ENCODE assay signal across 21 cellular contexts in genomic region chr1:58844176-58844575, GRCh38.
DNase-seq lines count a peak whose midpoint lies in the region; ATAC-seq, FAIRE-seq and TF ChIP-seq lines count a peak whose summit lies in the region.
"Had no signal": no experiment of that assay in that cellular context is flagged by ENCODE, and none has a peak within 500 bp of the region (broad histone marks: within the 10 kb centered on the region; RNA-seq: fewer than 3 reads in every experiment).

No MANE protein-coding gene starts in this region.

- H3K9me3 ChIP-seq in pancreas: no peaks in the 10 kb centered on the region

- no peak overlapping the region for H3K4me3 ChIP-seq in choroid plexus epithelial cell (ENCODE audit: low read depth, low read length)
- H3K4me3 ChIP-seq in foreskin fibroblast (ENCODE audit: low read depth in 1 of 2, low read length in 2 of 2): no peak overlapping the region
- no peak overlapping the region for H3K4me3 ChIP-seq in pancreas

- H3K4me3 Mint-ChIP-seq in activated T-cell treated with anti-CD3 and anti-CD28 coated beads, Interleukin-2, amount 50 U/mL, for 4 hours: no peak overlapping the region
- H3K4me3 Mint-ChIP-seq: CD14-positive monocyte had no signal

- H3K27me3 ChIP-seq in pancreas: no peaks in the 10 kb centered on the region

- H3K4me1 Mint-ChIP-seq in activated T-cell treated with anti-CD3 and anti-CD28 coated beads, Interleukin-2, amount 50 U/mL, for 4 hours (ENCODE audit: low read depth): no peaks in the 10 kb centered on the region

- no peaks in the 10 kb centered on the region for H3K4me1 ChIP-seq in pancreas

- FAIRE-seq in pancreas (lab: Jason Lieb, UNC): no peak
- FAIRE-seq: G401.6, HepG2 had no signal

- ATAC-seq in GM18502 (IDR thresholded peaks at IDR 0.05; ENCODE audit: poor library complexity, unreplicated experiment) (no peak), pancreas (no peak)
- ATAC-seq in activated T-cell treated with anti-CD3 and anti-CD28 coated beads, Interleukin-2, amount 50 U/mL, for 4 hours: no peak
- ATAC-seq: HepG2 had no signal

- no peaks in the 10 kb centered on the region for H3K9me3 Mint-ChIP-seq in activated T-cell treated with anti-CD3 and anti-CD28 coated beads, Interleukin-2, amount 50 U/mL, for 4 hours
- H3K9me3 Mint-ChIP-seq: CD14-positive monocyte had no signal

- WGBS in pancreas, 2 donors: 99 to 100% methylated on average over 1 of the region's 1 CpG

- no peak overlapping the region for H3K27ac ChIP-seq in pancreas
- H3K27ac ChIP-seq: KMS-11 had no signal

- intact Hi-C loops in head of caudate nucleus (cut with DNase I): no loop called here
- intact Hi-C loops in pancreas (cut with DNase I): no loop called here

- no peak for TF ChIP-seq CTCF in choroid plexus epithelial cell (conservative IDR thresholded peaks at IDR 0.05; ENCODE audit: low read depth, low read length)
- no peak for TF ChIP-seq CTCF in foreskin fibroblast (IDR thresholded peaks at IDR 0.05; ENCODE audit: low read depth, low read length)
- no peak for TF ChIP-seq CTCF in pancreas (IDR thresholded peaks at IDR 0.05)

- no peaks in the 10 kb centered on the region for H3K36me3 Mint-ChIP-seq in activated T-cell treated with anti-CD3 and anti-CD28 coated beads, Interleukin-2, amount 50 U/mL, for 4 hours (ENCODE audit: insufficient read depth)
- H3K36me3 Mint-ChIP-seq: CD14-positive monocyte had no signal

- DNase-seq in EH (ENCODE audit: low read depth) (peak; percentile 42), RKO (ENCODE audit: low spot score) (peak; percentile 19), choroid plexus epithelial cell (ENCODE audit: low read depth) (peak; percentile 68), foreskin fibroblast (peak; percentile 23 to 60), head of caudate nucleus (no peak), pancreas (no peak)
- no peak for DNase-seq in activated T-cell treated with anti-CD3 and anti-CD28 coated beads, Interleukin-2, amount 50 U/mL, for 4 hours
- DNase-seq: ACHN, DMS79 treated with DMSO at 0.1 percent for 48 hours, NCI-H1417, NCI-H187, NCI-H2107, NCI-H510A, NCI-H748 treated with DMSO at 0.1 percent for 48 hours, OCI-M1, RPMI8226 had no signal

- H3K36me3 ChIP-seq in pancreas: no peaks in the 10 kb centered on the region

- no peaks in the 10 kb centered on the region for H3K27me3 Mint-ChIP-seq in activated T-cell treated with anti-CD3 and anti-CD28 coated beads, Interleukin-2, amount 50 U/mL, for 4 hours (ENCODE audit: low read depth)

Comparison
In these comparisons a context has a peak if more than half of its experiments do, and no peak if none do; other contexts are left out.
1. DNase-seq: peak in EH (single experiment), RKO (single experiment), choroid plexus epithelial cell (single experiment) and foreskin fibroblast (2 of 2); none in head of caudate nucleus (0 of 42), activated T-cell treated with anti-CD3 and anti-CD28 coated beads, Interleukin-2, amount 50 U/mL, for 4 hours (single experiment) and pancreas (0 of 6).